13 cellular contexts compared by ENCODE assay signal in the genomic region with DNA sequence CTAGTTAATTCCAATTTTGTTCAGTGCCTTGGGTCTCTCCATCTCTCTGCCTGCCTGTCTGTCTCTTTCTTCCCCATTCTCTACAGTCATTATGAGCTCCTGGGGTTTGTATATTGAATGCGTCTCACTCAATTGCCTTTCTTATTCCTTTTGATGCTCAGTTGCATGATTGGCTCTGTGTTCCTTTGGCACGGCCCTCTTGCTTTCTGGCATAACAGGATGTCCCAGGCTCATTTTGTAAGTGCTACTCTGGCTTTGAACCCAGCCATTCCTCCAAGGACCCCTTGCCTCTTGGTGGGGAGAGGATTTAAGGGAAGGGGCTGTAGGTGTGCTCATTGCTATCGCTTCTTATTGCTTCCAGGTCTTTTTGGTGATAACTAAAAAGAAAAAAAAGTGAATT. TPM values are rescaled to one million over a fixed set of nuclear protein-coding genes. Genes with fewer than 3 reads are reported as not detected.
DNase-seq lines count a peak whose midpoint lies in the region; ATAC-seq and TF ChIP-seq lines count a peak whose summit lies in the region.
"Had no signal": no experiment of that assay in that cellular context is flagged by ENCODE, and none has a peak within 500 bp of the region (broad histone marks: within the 10 kb centered on the region; RNA-seq: fewer than 3 reads in every experiment).

No MANE protein-coding gene starts in this region.

- no peak overlapping the region for H3K9ac ChIP-seq in parathyroid adenoma

- H3K27ac ChIP-seq in KOPT-K1 (ENCODE audit: low read depth, low read length, poor library complexity, severe bottlenecking) (peak overlapping the region; percentile 89), parathyroid adenoma (no peak overlapping the region)
- H3K27ac ChIP-seq: A549 had no signal

- no peak overlapping the region for H3K4me3 Mint-ChIP-seq in activated naive CD8-positive, alpha-beta T cell treated with anti-CD3 and anti-CD28 coated beads, Interleukin-2, amount 10 ng/mL, durations not matched to agents 7 days and 5 days
- H3K4me3 Mint-ChIP-seq in activated naive CD8-positive, alpha-beta T cell treated with anti-CD3 and anti-CD28 coated beads, Interleukin-2, amount 50 U/mL, for 24 hours, result no peak overlapping the region

- H3K27me3 Mint-ChIP-seq in activated naive CD8-positive, alpha-beta T cell treated with anti-CD3 and anti-CD28 coated beads, Interleukin-2, amount 10 ng/mL, durations not matched to agents 7 days and 5 days, result no peaks in the 10 kb centered on the region
- no peaks in the 10 kb centered on the region for H3K27me3 Mint-ChIP-seq in activated naive CD8-positive, alpha-beta T cell treated with anti-CD3 and anti-CD28 coated beads, Interleukin-2, amount 50 U/mL, for 24 hours

- no peaks in the 10 kb centered on the region for H3K9me3 Mint-ChIP-seq in activated naive CD8-positive, alpha-beta T cell treated with anti-CD3 and anti-CD28 coated beads, Interleukin-2, amount 10 ng/mL, durations not matched to agents 7 days and 5 days
- H3K9me3 Mint-ChIP-seq in activated naive CD8-positive, alpha-beta T cell treated with anti-CD3 and anti-CD28 coated beads, Interleukin-2, amount 50 U/mL, for 24 hours, result no peaks in the 10 kb centered on the region

- peak overlapping the region; percentile 14 for H3K27ac Mint-ChIP-seq in activated naive CD8-positive, alpha-beta T cell treated with anti-CD3 and anti-CD28 coated beads, Interleukin-2, amount 10 ng/mL, durations not matched to agents 7 days and 5 days
- H3K27ac Mint-ChIP-seq in activated naive CD8-positive, alpha-beta T cell treated with anti-CD3 and anti-CD28 coated beads, Interleukin-2, amount 50 U/mL, for 24 hours, result no peak overlapping the region

- H3K4me3 ChIP-seq in parathyroid adenoma (ENCODE audit: low read depth, low read length), result no peak overlapping the region
- H3K4me3 ChIP-seq: A549 had no signal

- peak overlapping the region; percentile 13 for H3K4me2 ChIP-seq in parathyroid adenoma (ENCODE audit: low read length)
- H3K4me2 ChIP-seq: A549 had no signal

- no peak for ATAC-seq in activated naive CD8-positive, alpha-beta T cell treated with anti-CD3 and anti-CD28 coated beads, Interleukin-2, amount 10 ng/mL, durations not matched to agents 7 days and 5 days (ENCODE audit: low read depth)
- no peak for ATAC-seq in activated naive CD8-positive, alpha-beta T cell treated with anti-CD3 and anti-CD28 coated beads, Interleukin-2, amount 50 U/mL, for 24 hours
- peak; percentile 15 for ATAC-seq in left lobe of liver
- ATAC-seq in GM19463 (IDR thresholded peaks at IDR 0.05; ENCODE audit: unreplicated experiment), result no peak
- no peak for ATAC-seq in GM21528 (IDR thresholded peaks at IDR 0.05; ENCODE audit: low FRiP score, unreplicated experiment)
- ATAC-seq: A549, Panc1 had no signal

- H3K36me3 ChIP-seq in KOPT-K1 (ENCODE audit: insufficient read depth, low read length) (peaks cover 62% of the 10 kb centered on the region), parathyroid adenoma (ENCODE audit: control insufficient read depth, insufficient read depth, low read length) (no peaks in the 10 kb centered on the region)

- H3K27me3 ChIP-seq in parathyroid adenoma (ENCODE audit: control insufficient read depth, insufficient read depth, low read length), result no peaks in the 10 kb centered on the region

- no peak for TF ChIP-seq CTCF in parathyroid adenoma (IDR thresholded peaks at IDR 0.05)

- POLR2A ChIA-PET in activated naive CD8-positive, alpha-beta T cell treated with anti-CD3 and anti-CD28 coated beads, Interleukin-2, amount 10 ng/mL, durations not matched to agents 7 days and 5 days (lab: Charles Lee), result interaction anchor here (1.2 kb wide), 1 partner anchor 36 kb away, joined by 3 read pairs; a partner anchor contains a TSS

- peaks cover 11% of the 10 kb centered on the region for H3K79me2 ChIP-seq in parathyroid adenoma

- no peak for DNase-seq in activated naive CD8-positive, alpha-beta T cell treated with anti-CD3 and anti-CD28 coated beads, Interleukin-2, amount 10 ng/mL, durations not matched to agents 7 days and 5 days
- no peak for DNase-seq in activated naive CD8-positive, alpha-beta T cell treated with anti-CD3 and anti-CD28 coated beads, Interleukin-2, amount 50 U/mL, for 24 hours
- no peak for DNase-seq in left lobe of liver (ENCODE audit: low spot score)
- no peak for DNase-seq in SIG-M5 treated with dmso at 0.1 percent for 504 hours (lab: John Stamatoyannopoulos, UW; ENCODE audit: unreplicated experiment)
- DNase-seq: H7, NCI-H1417 treated with DMSO at 0.1 percent for 48 hours, NCI-H524 had no signal

- no peak overlapping the region for H2AFZ ChIP-seq in parathyroid adenoma

- H3K4me1 ChIP-seq in parathyroid adenoma, result peaks cover 34% of the 10 kb centered on the region
- H3K4me1 ChIP-seq: A549 had no signal

- no peaks in the 10 kb centered on the region for H3K9me3 ChIP-seq in KOPT-K1 (ENCODE audit: insufficient read depth, low read length, poor library complexity, severe bottlenecking)
- no peaks in the 10 kb centered on the region for H3K9me3 ChIP-seq in parathyroid adenoma (ENCODE audit: control insufficient read depth, low read length)
- H3K9me3 ChIP-seq: A549 had no signal

- peaks cover 31% of the 10 kb centered on the region for H3K4me1 Mint-ChIP-seq in activated naive CD8-positive, alpha-beta T cell treated with anti-CD3 and anti-CD28 coated beads, Interleukin-2, amount 10 ng/mL, durations not matched to agents 7 days and 5 days
- H3K4me1 Mint-ChIP-seq in activated naive CD8-positive, alpha-beta T cell treated with anti-CD3 and anti-CD28 coated beads, Interleukin-2, amount 50 U/mL, for 24 hours, result peaks cover 23% of the 10 kb centered on the region

- H3K36me3 Mint-ChIP-seq in activated naive CD8-positive, alpha-beta T cell treated with anti-CD3 and anti-CD28 coated beads, Interleukin-2, amount 10 ng/mL, durations not matched to agents 7 days and 5 days, result peaks cover 29% of the 10 kb centered on the region
- peaks cover 23% of the 10 kb centered on the region for H3K36me3 Mint-ChIP-seq in activated naive CD8-positive, alpha-beta T cell treated with anti-CD3 and anti-CD28 coated beads, Interleukin-2, amount 50 U/mL, for 24 hours (ENCODE audit: low read depth)

RNA-seq across cellular contexts. Expression of a gene that starts 35.6 kb away (rescaled TPM):
- total RNA-seq in activated naive CD8-positive, alpha-beta T cell treated with anti-CD3 and anti-CD28 coated beads, Interleukin-2, amount 10 ng/mL, durations not matched to agents 7 days and 5 days, result 10 to 100 TPM; 45.9 to 50.4 TPM
- total RNA-seq in left lobe of liver, result 44.5 TPM

RNA-seq across cellular contexts. Expression of a gene that starts 36.0 kb away (rescaled TPM):
- 10 to 100 TPM; 25.4 to 26.4 TPM for total RNA-seq in activated naive CD8-positive, alpha-beta T cell treated with anti-CD3 and anti-CD28 coated beads, Interleukin-2, amount 10 ng/mL, durations not matched to agents 7 days and 5 days
- 21.2 TPM for total RNA-seq in left lobe of liver
